Comparison of ENCODE assay signal across 1 cellular context in genomic region chr15:76963596-76963995, GRCh38.
TF ChIP-seq lines count a peak whose summit lies in the region.

No MANE protein-coding gene starts in this region.

TF ChIP-seq in IMR-90, 13 proteins besides CTCF, POLR2A, EP300 and RAD21:
- TF ChIP-seq MAZ (IDR thresholded peaks at IDR 0.05; ENCODE audit: borderline replicate concordance, low read depth, low read length) = no peak
- no peak for TF ChIP-seq SMC3 (IDR thresholded peaks at IDR 0.05; ENCODE audit: low read depth, low read length)
- no peak for TF ChIP-seq RFX5 (IDR thresholded peaks at IDR 0.05; ENCODE audit: low read depth, low read length)
- no peak for TF ChIP-seq MAFK (IDR thresholded peaks at IDR 0.05; ENCODE audit: low read depth, low read length)
- no peak for TF ChIP-seq NFE2L2 (IDR thresholded peaks at IDR 0.05; ENCODE audit: low read depth, low read length)
- no peak for TF ChIP-seq ELK1 (IDR thresholded peaks at IDR 0.05; ENCODE audit: borderline replicate concordance, low read depth, low read length)
